26 cellular contexts compared by ENCODE assay signal in the genomic region with DNA sequence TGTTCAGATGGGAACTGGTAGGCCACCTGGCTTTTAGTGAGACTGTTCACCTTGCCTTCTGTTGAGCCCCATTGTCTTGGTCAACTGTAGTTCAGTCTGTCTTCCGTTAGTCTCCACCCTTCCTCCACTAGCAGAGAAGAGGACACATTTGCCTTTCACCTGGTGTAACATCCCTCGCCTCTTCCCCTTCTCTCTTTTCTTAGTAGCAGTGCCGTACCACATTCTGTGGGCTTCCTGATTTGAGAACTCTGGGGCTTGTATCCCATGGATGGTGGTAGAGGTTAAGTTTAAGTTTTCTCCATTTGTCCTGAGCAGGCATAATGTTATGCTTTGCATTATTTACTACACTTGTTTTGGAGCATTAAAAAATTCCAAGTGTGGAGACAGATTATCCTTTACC. TPM values are rescaled to one million over a fixed set of nuclear protein-coding genes. Genes with fewer than 3 reads are reported as not detected.
A peak's percentile ranks its signal among the peaks of the same experiment; 100 is the strongest.
DNase-seq lines count a peak whose midpoint lies in the region; ATAC-seq and TF ChIP-seq lines count a peak whose summit lies in the region.
"Had no signal": no experiment of that assay in that cellular context is flagged by ENCODE, and none has a peak within 500 bp of the region (broad histone marks: within the 10 kb centered on the region; RNA-seq: fewer than 3 reads in every experiment).

No MANE protein-coding gene starts in this region.

- intact Hi-C loops in CD14-positive monocyte (cut with micrococcal nuclease) (no loop called here), left lung (cut with DNase I) (no loop called here)

- H3K79me1 ChIP-seq in H9 (ENCODE audit: insufficient read depth, low read depth, low read length, poor library complexity, severe bottlenecking), result peaks cover 10% of the 10 kb centered on the region

- H3K18ac ChIP-seq in H9 (ENCODE audit: insufficient read length, low read depth, low read length), result no peak overlapping the region

- H3F3A ChIP-seq in neural progenitor cell (ENCODE audit: low read depth), result no peaks in the 10 kb centered on the region

- H4K8ac ChIP-seq in H9 (replicated peaks; ENCODE audit: insufficient read length, low read depth, low read length), result no peak overlapping the region

- H4K20me1 ChIP-seq in H9 (ENCODE audit: control insufficient read depth, insufficient read depth, insufficient read length) (no peaks in the 10 kb centered on the region), neural progenitor cell (ENCODE audit: low read depth) (peaks cover 36% of the 10 kb centered on the region)

- H3K4me1 Mint-ChIP-seq in CD14-positive monocyte (peaks cover 44% of the 10 kb centered on the region), H9 (peaks cover 31 to 46% of the 10 kb centered on the region in 2 experiments), chondrocyte (ENCODE audit: low read depth) (peaks cover 61% of the 10 kb centered on the region), neural progenitor cell (peaks cover 9% of the 10 kb centered on the region)

- H3K27ac ChIP-seq in H9 (ENCODE audit: insufficient read length, low read depth, low read length) (no peak overlapping the region), neutrophil (peak overlapping the region; percentile 80), left lung (peak overlapping the region in 1 of 2 donors; percentile 39), neural progenitor cell (no peak overlapping the region)
- H3K27ac ChIP-seq: esophagus muscularis mucosa, tibial nerve had no signal

- H2BK15ac ChIP-seq in H9 (ENCODE audit: low read depth, low read length), result no peak overlapping the region

- no CpG with 5 or more reads among the region's 3 CpGs for WGBS in H9 (ENCODE audit: extremely low coverage, insufficient read length, low lambda C conversion rate)

- H2BK120ac ChIP-seq in H9 (ENCODE audit: low read depth, low read length, poor library complexity, severe bottlenecking), result no peak overlapping the region

- H3K36me3 ChIP-seq in neutrophil (no peaks in the 10 kb centered on the region), left lung (no peaks in the 10 kb centered on the region), neural progenitor cell (no peaks in the 10 kb centered on the region)
- H3K36me3 ChIP-seq: esophagus muscularis mucosa had no signal

- H3K36me3 Mint-ChIP-seq in CD14-positive monocyte, result peaks cover 13 to 28% of the 10 kb centered on the region in 2 donors
- peaks cover 25 to 32% (median 25%) of the 10 kb centered on the region in 3 experiments for H3K36me3 Mint-ChIP-seq in H9 (ENCODE audit: insufficient read depth in 1 of 3, low read depth in 3 of 3)
- H3K36me3 Mint-ChIP-seq in chondrocyte (ENCODE audit: low read depth), result no peaks in the 10 kb centered on the region
- peaks cover 30% of the 10 kb centered on the region for H3K36me3 Mint-ChIP-seq in neural progenitor cell

- H3K4me2 ChIP-seq in H9 (ENCODE audit: insufficient read depth, insufficient read length, low read length), result no peak overlapping the region
- H3K4me2 ChIP-seq in neural progenitor cell, result no peak overlapping the region

- H3K27me3 Mint-ChIP-seq in CD14-positive monocyte (ENCODE audit: low read depth in 3 of 3), result peaks cover 0 to 2% (median 0%) of the 10 kb centered on the region in 3 donors
- H3K27me3 Mint-ChIP-seq in H9 (ENCODE audit: low read depth), result no peaks in the 10 kb centered on the region
- H3K27me3 Mint-ChIP-seq in chondrocyte (ENCODE audit: low read depth), result no peaks in the 10 kb centered on the region
- H3K27me3 Mint-ChIP-seq in neural progenitor cell (ENCODE audit: insufficient read depth, low read depth), result no peaks in the 10 kb centered on the region

- H2BK12ac ChIP-seq in H9 (ENCODE audit: insufficient read length, low read depth, low read length), result no peak overlapping the region

- H3K9me3 ChIP-seq in H9 (ENCODE audit: control insufficient read depth, low read depth, low read length) (no peaks in the 10 kb centered on the region), neutrophil (no peaks in the 10 kb centered on the region), left lung (no peaks in the 10 kb centered on the region), neural progenitor cell (ENCODE audit: low read depth) (no peaks in the 10 kb centered on the region)
- H3K9me3 ChIP-seq: esophagus muscularis mucosa, tibial nerve had no signal

- H3K4me3 Mint-ChIP-seq in CD14-positive monocyte (no peak overlapping the region), H9 (no peak overlapping the region), chondrocyte (ENCODE audit: unreplicated experiment) (no peak overlapping the region), neural progenitor cell (no peak overlapping the region)

- H3K9ac ChIP-seq in H9 (ENCODE audit: extremely low read depth, insufficient read length, low read length) (no peak overlapping the region), neural progenitor cell (no peak overlapping the region)

- no peak overlapping the region for H3K14ac ChIP-seq in H9 (ENCODE audit: insufficient read depth, low read length)

- H4K91ac ChIP-seq in H9 (ENCODE audit: insufficient read length, low read depth, low read length), result no peak overlapping the region

- H3K27me3 ChIP-seq in H9 (ENCODE audit: insufficient read depth, low read length) (no peaks in the 10 kb centered on the region), neutrophil (no peaks in the 10 kb centered on the region), left lung (no peaks in the 10 kb centered on the region), neural progenitor cell (no peaks in the 10 kb centered on the region)
- H3K27me3 ChIP-seq: BE2C, esophagus muscularis mucosa, tibial nerve had no signal

- H3K27ac Mint-ChIP-seq in CD14-positive monocyte (peak overlapping the region in 4 of 7 donors; percentile 48 to 78 (median 68)), H9 (peak overlapping the region in 2 of 3 experiments; percentile 56 to 72; a peak in 4 of 7 replicates), chondrocyte (ENCODE audit: unreplicated experiment) (peak overlapping the region; percentile 52), neural progenitor cell (no peak overlapping the region)

- TF ChIP-seq CTCF in CD14-positive monocyte (IDR thresholded peaks at IDR 0.05), result no peak
- no peak for TF ChIP-seq CTCF in H9 (conservative IDR thresholded peaks at IDR 0.05)
- no peak for TF ChIP-seq CTCF in chondrocyte (IDR thresholded peaks at IDR 0.05)
- TF ChIP-seq CTCF in neutrophil (IDR thresholded peaks at IDR 0.05), result no peak
- no peak for TF ChIP-seq CTCF in left lung (IDR thresholded peaks at IDR 0.05)
- TF ChIP-seq CTCF in neural progenitor cell (IDR thresholded peaks at IDR 0.05), result no peak

- H3K79me2 ChIP-seq in H9 (ENCODE audit: insufficient read depth, low read length) (peaks cover 29% of the 10 kb centered on the region; the same call in 1 of the 2 replicates), neural progenitor cell (ENCODE audit: low read depth) (peaks cover 94% of the 10 kb centered on the region)

- H3K4me1 ChIP-seq in H9 (ENCODE audit: insufficient read depth, low read length), result peaks cover 7% of the 10 kb centered on the region; the same call in 1 of the 2 replicates
- H3K4me1 ChIP-seq in neutrophil (ENCODE audit: control insufficient read depth in 1 of 2, insufficient read depth in 1 of 2, low read depth in 1 of 2, low read length in 1 of 2), result peaks cover 53 to 70% of the 10 kb centered on the region in 2 experiments
- peaks cover 0 to 72% of the 10 kb centered on the region in 2 donors for H3K4me1 ChIP-seq in left lung
- peaks cover 3% of the 10 kb centered on the region for H3K4me1 ChIP-seq in neural progenitor cell

- DNase-seq in CD14-positive monocyte (ENCODE audit: low spot score) (no peak), H9 (no peak), chondrocyte (ENCODE audit: low spot score) (no peak), left lung (no peak), T-helper 9 cell (no peak), neural progenitor cell (ENCODE audit: low spot score) (no peak), hypothalamus (lab: John Stamatoyannopoulos, UW) (no peak)
- DNase-seq: activated CD8-positive, alpha-beta memory T cell treated with anti-CD3 and anti-CD28 coated beads for 24 hours; activated gamma-delta T cell; activated T-cell treated with anti-CD3 and anti-CD28 coated beads for 4 hours; BE2C; central memory CD4-positive, alpha-beta T cell; COR-L47; foreskin fibroblast; H7; Kasumi-1; NCI-H1417; NCI-H2029 treated with DMSO at 0.1 percent for 48 hours; NCI-H526; NK-92 treated with Interleukin-12 subunit alpha and Interleukin-12 subunit beta, amount 100 ng/mL, for 24 hours; stimulated activated CD4-positive, alpha-beta T cell treated with anti-CD3 and anti-CD28 coated beads, Interleukin-4, amount 100 ng/mL, for 4 hours had no signal

- no peak overlapping the region for H2AK5ac ChIP-seq in H9 (ENCODE audit: insufficient read length, low read length)

- no peak overlapping the region for H2BK5ac ChIP-seq in H9 (ENCODE audit: insufficient read length, low read length)

- H3K23me2 ChIP-seq in H9 (ENCODE audit: insufficient read length, low read depth, low read length, poor library complexity, severe bottlenecking), result no peaks in the 10 kb centered on the region

- H3K9me3 Mint-ChIP-seq in CD14-positive monocyte, result no peaks in the 10 kb centered on the region
- peaks cover 11 to 13% of the 10 kb centered on the region in 2 experiments for H3K9me3 Mint-ChIP-seq in H9
- no peaks in the 10 kb centered on the region for H3K9me3 Mint-ChIP-seq in chondrocyte (ENCODE audit: low read depth)
- peaks cover 22% of the 10 kb centered on the region for H3K9me3 Mint-ChIP-seq in neural progenitor cell

- no peak overlapping the region for H3K23ac ChIP-seq in H9 (ENCODE audit: insufficient read length, low read depth, low read length)

- no peak overlapping the region for H2AFZ ChIP-seq in H9 (ENCODE audit: low read length)
- H2AFZ ChIP-seq in neural progenitor cell (replicated peaks), result no peak overlapping the region

- no peak overlapping the region for H3K4ac ChIP-seq in H9 (ENCODE audit: low read depth, low read length)

- H3T11ph ChIP-seq in H9 (ENCODE audit: low read length), result no peak overlapping the region

- ATAC-seq in left lung, result no peak
- ATAC-seq: GM12878, HepG2 had no signal

- no peak overlapping the region for H3K56ac ChIP-seq in H9 (ENCODE audit: insufficient read length, low read depth, low read length)

- no peak overlapping the region for H2BK20ac ChIP-seq in H9 (ENCODE audit: low read depth, low read length, poor library complexity, severe bottlenecking)

- no peak overlapping the region for H4K5ac ChIP-seq in H9 (ENCODE audit: insufficient read length, low read depth, low read length)

- H3K4me3 ChIP-seq in neutrophil (ENCODE audit: low read depth in 1 of 2, low read length in 1 of 2) (peak overlapping the region; percentile 10 to 14), left lung (no peak overlapping the region), neural progenitor cell (no peak overlapping the region)
- H3K4me3 ChIP-seq: esophagus muscularis mucosa, GM12878, tibial nerve had no signal

RNA-seq across cellular contexts. Expression of a gene that starts 49.3 kb away (rescaled TPM):
- 100 to 1,000 TPM; 223 to 261 TPM for polyA plus RNA-seq in CD14-positive monocyte
- total RNA-seq in H9 (2021) (155 and 169 TPM in 2 replicates), chondrocyte (204 to 231 TPM (median 216 TPM) in 3 replicates), left lung (100 to 1,000 TPM; 253 to 336 TPM), neural progenitor cell (ENCODE audit: low replicate concordance) (47.5 and 51.2 TPM in 2 replicates)

Comparison
In these comparisons a context has a peak if more than half of its experiments do, and no peak if none do; other contexts are left out.
1. H3K4me3 ChIP-seq: peak in neutrophil (2 of 2); none in left lung (0 of 2) and neural progenitor cell (single experiment).